ENCODE assay signal across 8 cellular contexts in the genomic region with DNA sequence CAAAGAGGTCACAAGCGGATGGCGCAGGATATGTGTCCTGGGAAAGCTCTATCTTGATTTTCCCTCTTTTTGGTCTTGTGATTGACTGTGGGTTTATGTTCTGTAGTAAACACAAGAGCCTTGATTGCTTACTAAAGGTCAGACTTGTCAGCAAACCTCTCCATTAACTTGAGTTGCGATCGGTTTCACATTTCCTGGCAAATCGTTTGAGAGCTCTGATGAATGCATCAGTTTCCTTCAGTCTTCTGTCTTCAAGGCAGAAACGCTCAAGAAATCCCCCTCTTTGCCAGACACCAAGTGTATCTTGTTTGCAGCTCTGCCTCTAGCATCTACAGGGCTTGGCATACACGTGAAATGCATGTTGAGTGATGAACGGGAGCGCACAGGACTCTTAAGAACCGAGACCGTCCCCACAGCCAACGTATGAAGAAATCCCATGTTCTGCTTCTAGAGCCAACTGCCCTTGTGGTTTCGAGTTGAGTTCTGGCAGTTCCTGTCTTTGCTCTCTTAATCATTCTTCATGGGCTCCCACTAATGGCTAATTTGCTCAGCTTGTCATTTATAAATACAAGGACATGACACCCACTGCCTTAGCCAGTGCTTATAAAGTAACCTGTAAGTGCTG.
DNase-seq lines count a peak whose midpoint lies in the region; TF ChIP-seq lines count a peak whose summit lies in the region.

No MANE protein-coding gene starts in this region.

- H3K9me3 ChIP-seq in thyroid gland = no peaks in the 10 kb centered on the region

- TF ChIP-seq POLR2A in thyroid gland (IDR thresholded peaks at IDR 0.05) = no peak

- H3K4me3 ChIP-seq in thyroid gland (replicated peaks in 1 of 3) = no peak overlapping the region

- H3K27ac Mint-ChIP-seq in activated T-cell treated with anti-CD3 and anti-CD28 coated beads, Interleukin-2, amount 50 U/mL, for 24 hours = peak overlapping the region; percentile 82

- peaks cover 21 to 48% of the 10 kb centered on the region in 2 donors for H3K4me1 ChIP-seq in thyroid gland

- peak overlapping the region in 1 of 3 donors; percentile 62 for H3K27ac ChIP-seq in thyroid gland

- peaks cover 8% of the 10 kb centered on the region for H3K9me3 Mint-ChIP-seq in activated T-cell treated with anti-CD3 and anti-CD28 coated beads, Interleukin-2, amount 50 U/mL, for 24 hours

- H3K4me3 Mint-ChIP-seq in activated T-cell treated with anti-CD3 and anti-CD28 coated beads, Interleukin-2, amount 50 U/mL, for 24 hours = peak overlapping the region; percentile 32

- intact Hi-C loops in thyroid gland (cut with DNase I) = no loop called here

- no peak for DNase-seq in activated T-cell treated with anti-CD3 and anti-CD28 coated beads, Interleukin-2, amount 50 U/mL, for 24 hours
- no peak for DNase-seq in activated T-cell treated with anti-CD3 and anti-CD28 coated beads, Interleukin-2, amount 50 U/mL, for 1 hour
- peak; percentile 85 for DNase-seq in SKM-1 treated with dmso at 0.1 percent for 144 hours (lab: John Stamatoyannopoulos, UW; ENCODE audit: unreplicated experiment)
- peak; percentile 47 for DNase-seq in iris pigment epithelial cell (ENCODE audit: low read depth)
- peak; percentile 14 to 18 for DNase-seq in thyroid gland
- no peak for DNase-seq in NCI-H1436 treated with DMSO at 0.1 percent for 48 hours (lab: John Stamatoyannopoulos, UW)
- DNase-seq in NCI-H524 (lab: John Stamatoyannopoulos, UW) = no peak
- no peak for DNase-seq in cerebellar nuclear complex (lab: John Stamatoyannopoulos, UW)

- 26 to 31% methylated on average over 13 of the region's 13 CpGs for WGBS in thyroid gland, 2 donors

- no peaks in the 10 kb centered on the region for H3K36me3 ChIP-seq in thyroid gland

- TF ChIP-seq CTCF in thyroid gland (IDR thresholded peaks at IDR 0.05) = no peak

- H3K4me1 Mint-ChIP-seq in activated T-cell treated with anti-CD3 and anti-CD28 coated beads, Interleukin-2, amount 50 U/mL, for 24 hours (ENCODE audit: low read depth) = peaks cover 65% of the 10 kb centered on the region

- H3K27me3 ChIP-seq in thyroid gland = no peaks in the 10 kb centered on the region

- H3K36me3 Mint-ChIP-seq in activated T-cell treated with anti-CD3 and anti-CD28 coated beads, Interleukin-2, amount 50 U/mL, for 24 hours (ENCODE audit: low read depth) = peaks cover 3% of the 10 kb centered on the region

- no peaks in the 10 kb centered on the region for H3K27me3 Mint-ChIP-seq in activated T-cell treated with anti-CD3 and anti-CD28 coated beads, Interleukin-2, amount 50 U/mL, for 24 hours

Comparison
In these comparisons a context has a peak if more than half of its experiments do, and no peak if none do; other contexts are left out.
1. DNase-seq: peak in SKM-1 treated with dmso at 0.1 percent for 144 hours (single experiment), iris pigment epithelial cell (single experiment) and thyroid gland (2 of 2); none in activated T-cell treated with anti-CD3 and anti-CD28 coated beads, Interleukin-2, amount 50 U/mL, for 24 hours (single experiment), activated T-cell treated with anti-CD3 and anti-CD28 coated beads, Interleukin-2, amount 50 U/mL, for 1 hour (single experiment), NCI-H1436 treated with DMSO at 0.1 percent for 48 hours (single experiment), NCI-H524 (0 of 2) and cerebellar nuclear complex (0 of 2).